In the genomic region with DNA sequence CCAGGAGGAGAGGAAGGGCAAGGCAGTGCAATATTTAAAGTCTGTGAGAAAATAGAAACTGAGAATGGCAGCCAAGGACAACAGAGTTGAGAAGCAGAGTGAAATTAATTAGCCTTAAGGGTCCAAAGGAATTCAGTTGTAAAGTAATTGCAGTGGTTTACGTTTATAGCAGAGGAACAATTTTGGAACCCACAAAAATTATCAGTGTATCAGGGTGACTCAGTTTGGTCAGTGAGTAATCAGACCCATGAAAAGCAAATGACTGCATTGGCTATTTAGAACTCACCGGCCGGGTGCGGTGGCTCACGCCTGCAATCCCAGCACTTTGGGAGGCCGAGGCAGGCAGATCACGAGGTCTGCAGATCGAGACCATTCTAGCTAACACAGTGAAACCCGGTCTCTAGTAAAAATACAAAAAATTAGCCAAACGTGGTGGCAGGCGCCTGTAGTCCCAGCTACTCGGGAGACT, we compare ENCODE assay signal across 17 cellular contexts.
DNase-seq lines count a peak whose midpoint lies in the region; ATAC-seq, FAIRE-seq and TF ChIP-seq lines count a peak whose summit lies in the region.
"Had no signal": no experiment of that assay in that cellular context is flagged by ENCODE, and none has a peak within 500 bp of the region (broad histone marks: within the 10 kb centered on the region; RNA-seq: fewer than 3 reads in every experiment).

No MANE protein-coding gene starts in this region.

- no peak overlapping the region for H3K4me3 ChIP-seq in astrocyte (ENCODE audit: insufficient read depth, low read depth, low read length)
- H3K4me3 ChIP-seq: body of pancreas, heart left ventricle had no signal

- H3K9me3 ChIP-seq in astrocyte (ENCODE audit: insufficient read depth, low read depth, low read length): no peaks in the 10 kb centered on the region
- H3K9me3 ChIP-seq: body of pancreas, heart left ventricle had no signal

- H3K4me2 ChIP-seq in astrocyte (ENCODE audit: low read length): peak overlapping the region; percentile 24

- DNase-seq in ELR (ENCODE audit: low read depth) (peak; percentile 82), LHCN-M2 (ENCODE audit: low read depth) (peak; percentile 70), astrocyte (ENCODE audit: low read depth) (peak; percentile 96), non-pigmented ciliary epithelial cell (ENCODE audit: low read depth) (peak; percentile 35), DMS53 treated with DMSO at 0.1 percent for 48 hours (lab: John Stamatoyannopoulos, UW; ENCODE audit: unreplicated experiment) (no peak)
- DNase-seq in activated CD4-positive, CD25-positive, alpha-beta regulatory T cell (lab: John Stamatoyannopoulos, UW): no peak
- no peak for DNase-seq in stimulated activated CD4-positive, alpha-beta T cell treated with anti-CD3 and anti-CD28 coated beads, Interleukin-4, amount 100 ng/mL, for 4 hours
- DNase-seq: activated T-cell treated with anti-CD3 and anti-CD28 coated beads, Interleukin-2, amount 50 U/mL, for 1 hour; body of pancreas; CD4-positive, alpha-beta T cell; heart left ventricle; naive thymus-derived CD8-positive, alpha-beta T cell; NCI-H1694 treated with DMSO at 0.1 percent for 48 hours; NCI-H748 treated with DMSO at 0.1 percent for 48 hours; stimulated activated naive CD8-positive, alpha-beta T cell treated with anti-CD3 and anti-CD28 coated beads, Interleukin-15, amount 100 ng/mL, for 72 hours had no signal

- H3K27ac ChIP-seq in astrocyte (ENCODE audit: low read depth, low read length): peak overlapping the region; percentile 40
- H3K27ac ChIP-seq: body of pancreas, heart left ventricle had no signal

- no peak overlapping the region for H3K9ac ChIP-seq in astrocyte (ENCODE audit: low read length)

- H3K79me2 ChIP-seq in astrocyte (ENCODE audit: insufficient read depth, low read length): no peaks in the 10 kb centered on the region

- H3K4me3 Mint-ChIP-seq in astrocyte (ENCODE audit: unreplicated experiment): no peak overlapping the region
- H3K4me3 Mint-ChIP-seq: CD4-positive, alpha-beta T cell; naive thymus-derived CD8-positive, alpha-beta T cell; stimulated activated naive CD8-positive, alpha-beta T cell treated with anti-CD3 and anti-CD28 coated beads, Interleukin-15, amount 100 ng/mL, for 72 hours had no signal

- FAIRE-seq in astrocyte (lab: Jason Lieb, UNC): no peak

- peaks cover 14% of the 10 kb centered on the region for H3K4me1 Mint-ChIP-seq in astrocyte (ENCODE audit: low read depth, unreplicated experiment)

- no peaks in the 10 kb centered on the region for H3K9me3 Mint-ChIP-seq in astrocyte (ENCODE audit: unreplicated experiment)
- H3K9me3 Mint-ChIP-seq: CD4-positive, alpha-beta T cell; naive thymus-derived CD8-positive, alpha-beta T cell had no signal

- H3K27me3 Mint-ChIP-seq in astrocyte (ENCODE audit: low read depth, unreplicated experiment): no peaks in the 10 kb centered on the region
- H3K27me3 Mint-ChIP-seq: CD4-positive, alpha-beta T cell; naive thymus-derived CD8-positive, alpha-beta T cell; stimulated activated naive CD8-positive, alpha-beta T cell treated with anti-CD3 and anti-CD28 coated beads, Interleukin-15, amount 100 ng/mL, for 72 hours had no signal

- TF ChIP-seq CTCF in astrocyte (IDR thresholded peaks at IDR 0.05; ENCODE audit: insufficient read depth, low read depth, low read length): no peak

- no peaks in the 10 kb centered on the region for H3K36me3 Mint-ChIP-seq in astrocyte (ENCODE audit: low read depth, unreplicated experiment)
- H3K36me3 Mint-ChIP-seq: naive thymus-derived CD8-positive, alpha-beta T cell had no signal

- H3K27ac Mint-ChIP-seq in astrocyte (ENCODE audit: unreplicated experiment): no peak overlapping the region
- H3K27ac Mint-ChIP-seq: CD4-positive, alpha-beta T cell; stimulated activated naive CD8-positive, alpha-beta T cell treated with anti-CD3 and anti-CD28 coated beads, Interleukin-15, amount 100 ng/mL, for 72 hours had no signal

- ATAC-seq in GM19467 (IDR thresholded peaks at IDR 0.05; ENCODE audit: unreplicated experiment): no peak
- ATAC-seq: body of pancreas; heart left ventricle; left lobe of liver; naive thymus-derived CD8-positive, alpha-beta T cell; stimulated activated naive CD8-positive, alpha-beta T cell treated with anti-CD3 and anti-CD28 coated beads, Interleukin-15, amount 100 ng/mL, for 72 hours had no signal

- no peak overlapping the region for H2AFZ ChIP-seq in astrocyte (ENCODE audit: low read depth, low read length)

- no peaks in the 10 kb centered on the region for H4K20me1 ChIP-seq in astrocyte (ENCODE audit: insufficient read depth, low read length)

- H3K36me3 ChIP-seq in astrocyte (ENCODE audit: insufficient read depth, low read length): no peaks in the 10 kb centered on the region
- H3K36me3 ChIP-seq: heart left ventricle had no signal

- H3K4me1 ChIP-seq in astrocyte (ENCODE audit: insufficient read depth, low read length): peaks cover 2% of the 10 kb centered on the region
- H3K4me1 ChIP-seq: body of pancreas had no signal

- no peaks in the 10 kb centered on the region for H3K27me3 ChIP-seq in astrocyte (ENCODE audit: insufficient read depth, low read length)
- H3K27me3 ChIP-seq: body of pancreas, heart left ventricle had no signal

Comparison
In these comparisons a context has a peak if more than half of its experiments do, and no peak if none do; other contexts are left out.
1. DNase-seq: peak in ELR (single experiment), LHCN-M2 (single experiment), astrocyte (single experiment) and non-pigmented ciliary epithelial cell (single experiment); none in DMS53 treated with DMSO at 0.1 percent for 48 hours (single experiment), activated CD4-positive, CD25-positive, alpha-beta regulatory T cell (0 of 4) and stimulated activated CD4-positive, alpha-beta T cell treated with anti-CD3 and anti-CD28 coated beads, Interleukin-4, amount 100 ng/mL, for 4 hours (0 of 2).